In the genomic region with DNA sequence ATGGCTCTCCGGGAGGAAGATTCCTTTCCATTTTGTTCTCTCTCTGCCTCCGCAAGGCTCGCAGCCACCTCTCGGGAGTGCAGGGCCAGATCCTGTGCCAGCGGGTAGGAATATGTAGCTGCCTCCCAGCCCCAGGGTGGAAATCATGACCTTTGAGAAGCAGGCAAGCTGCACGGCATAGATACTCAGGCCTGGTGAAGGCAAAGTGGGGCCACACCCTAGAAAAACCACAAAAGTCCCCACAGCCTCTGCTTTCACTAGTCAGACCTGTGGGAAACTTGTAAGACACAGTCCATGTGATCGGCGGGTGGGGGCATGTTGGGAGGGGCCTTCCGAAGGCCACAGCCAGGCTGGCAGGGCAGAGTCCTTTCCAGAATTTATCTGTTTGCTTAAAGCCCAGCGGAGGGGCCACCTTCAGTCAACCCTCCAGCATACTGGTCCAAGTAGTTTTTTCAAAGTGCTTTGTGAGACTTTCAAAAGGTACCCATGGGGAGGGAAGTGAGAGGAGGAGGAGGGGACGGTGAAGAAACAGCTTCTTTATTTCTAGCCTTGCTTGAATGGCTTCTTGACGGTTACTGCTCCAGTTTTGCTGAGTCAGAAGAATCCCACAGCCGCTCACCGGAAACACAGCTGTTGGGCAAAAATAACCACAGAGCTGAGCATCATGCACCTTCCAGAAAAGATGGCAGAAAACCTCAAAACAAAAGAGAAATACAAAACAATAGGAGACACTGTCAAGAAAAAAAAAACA, we compare ENCODE assay signal across 8 cellular contexts. TPM values are rescaled to one million over a fixed set of nuclear protein-coding genes. Genes with fewer than 3 reads are reported as not detected.
A peak's percentile ranks its signal among the peaks of the same experiment; 100 is the strongest.
DNase-seq lines count a peak whose midpoint lies in the region; ATAC-seq and TF ChIP-seq lines count a peak whose summit lies in the region.

A gene (plus strand): TSS at position 52 of the 751 bp plus-strand sequence. CDS start 16,562 bp downstream, outside the sequence.

- peak within 1 kb of the TSS; percentile 46 for H3K4me3 ChIP-seq in OCI-LY1 (ENCODE audit: low read depth, low read length, poor library complexity, severe bottlenecking)
- no peak within 1 kb of the TSS for H3K4me3 ChIP-seq in fibroblast of the aortic adventitia (ENCODE audit: low read depth, low read length)
- H3K4me3 ChIP-seq in suprapubic skin: peak within 1 kb of the TSS; percentile 19

- H3K9me3 ChIP-seq in OCI-LY1 (ENCODE audit: low read length): 0 out of 2 replicates have a peak, but pooled peaks cover 2% of the 10 kb centered on the region
- no peaks in the 10 kb centered on the region for H3K9me3 ChIP-seq in suprapubic skin

- TF ChIP-seq CTCF in OCI-LY1 (IDR thresholded peaks at IDR 0.05; ENCODE audit: low read length) (no peak), fibroblast of the aortic adventitia (IDR thresholded peaks at IDR 0.05; ENCODE audit: insufficient read depth, low read length) (no peak), suprapubic skin (IDR thresholded peaks at IDR 0.05) (no peak)

- H4K20me1 ChIP-seq in OCI-LY1 (ENCODE audit: insufficient read depth, low read length): no peaks in the 10 kb centered on the region

- H2AFZ ChIP-seq in OCI-LY1 (ENCODE audit: low read length): peak within 1 kb of the TSS; percentile 3; the same call in 1 of the 2 replicates

- H3F3A ChIP-seq in OCI-LY1 (ENCODE audit: insufficient read depth, low read length): no peaks in the 10 kb centered on the region; the same call in 1 of the 2 replicates

- no peaks in the 10 kb centered on the region for H3K36me3 ChIP-seq in OCI-LY1 (ENCODE audit: insufficient read depth, low read length)
- no peaks in the 10 kb centered on the region for H3K36me3 ChIP-seq in suprapubic skin

- peaks cover 24% of the 10 kb centered on the region for H3K4me1 ChIP-seq in OCI-LY1 (ENCODE audit: insufficient read depth, low read length, severe bottlenecking)
- H3K4me1 ChIP-seq in suprapubic skin: peaks cover 21% of the 10 kb centered on the region

- peak within 1 kb of the TSS; percentile 81 for H3K4me2 ChIP-seq in OCI-LY1 (ENCODE audit: low read length)

- H3K27ac ChIP-seq in OCI-LY1 (ENCODE audit: low read depth, low read length, poor library complexity, severe bottlenecking) (peak within 1 kb of the TSS; percentile 96), suprapubic skin (peak within 1 kb of the TSS; percentile 88)

- ATAC-seq in GM18502 (IDR thresholded peaks at IDR 0.05; ENCODE audit: poor library complexity, unreplicated experiment) (peak; percentile 80), HG02840 (IDR thresholded peaks at IDR 0.05; ENCODE audit: low FRiP score, unreplicated experiment) (peak; percentile 79)

- no peaks in the 10 kb centered on the region for H3K79me2 ChIP-seq in OCI-LY1 (ENCODE audit: insufficient read depth, low read length)

- no peak for TF ChIP-seq POLR2A in suprapubic skin (IDR thresholded peaks at IDR 0.05)

- H3K27me3 ChIP-seq in OCI-LY1 (ENCODE audit: insufficient read depth, low read length): no peaks in the 10 kb centered on the region; the same call in 1 of the 2 replicates
- no peaks in the 10 kb centered on the region for H3K27me3 ChIP-seq in suprapubic skin

- H3K27ac Mint-ChIP-seq in activated T-cell treated with anti-CD3 and anti-CD28 coated beads, Interleukin-2, amount 50 U/mL, for 24 hours: peak within 1 kb of the TSS; percentile 94

- TF ChIP-seq EP300 in suprapubic skin (IDR thresholded peaks at IDR 0.05): no peak

- peaks cover 1% of the 10 kb centered on the region for H3K36me3 Mint-ChIP-seq in activated T-cell treated with anti-CD3 and anti-CD28 coated beads, Interleukin-2, amount 50 U/mL, for 24 hours (ENCODE audit: low read depth)

- no peaks in the 10 kb centered on the region for H3K9me2 ChIP-seq in OCI-LY1 (ENCODE audit: low read depth, low read length)

- H3K4me3 Mint-ChIP-seq in activated T-cell treated with anti-CD3 and anti-CD28 coated beads, Interleukin-2, amount 50 U/mL, for 24 hours: peak within 1 kb of the TSS; percentile 73

- H3K27me3 Mint-ChIP-seq in activated T-cell treated with anti-CD3 and anti-CD28 coated beads, Interleukin-2, amount 50 U/mL, for 24 hours: no peaks in the 10 kb centered on the region

- H3K9me3 Mint-ChIP-seq in activated T-cell treated with anti-CD3 and anti-CD28 coated beads, Interleukin-2, amount 50 U/mL, for 24 hours: peaks cover 7% of the 10 kb centered on the region

- peaks cover 42% of the 10 kb centered on the region for H3K4me1 Mint-ChIP-seq in activated T-cell treated with anti-CD3 and anti-CD28 coated beads, Interleukin-2, amount 50 U/mL, for 24 hours (ENCODE audit: low read depth)

- H3K9ac ChIP-seq in OCI-LY1 (ENCODE audit: low read length): peak within 1 kb of the TSS; percentile 55

- 10% methylated on average over 14 of the region's 14 CpGs for WGBS in suprapubic skin

- peak; percentile 74 for DNase-seq in activated T-cell treated with anti-CD3 and anti-CD28 coated beads, Interleukin-2, amount 50 U/mL, for 24 hours
- peak; percentile 64 for DNase-seq in fibroblast of the aortic adventitia (ENCODE audit: low read depth)
- DNase-seq in non-pigmented ciliary epithelial cell (ENCODE audit: low read depth): peak; percentile 37
- peak; percentile 74 to 85 for DNase-seq in suprapubic skin (ENCODE audit: low spot score in 2 of 2)
- DNase-seq in NCI-H2171 treated with DMSO at 0.1 percent for 48 hours (lab: John Stamatoyannopoulos, UW): no peak

RNA-seq across cellular contexts. Expression of the gene that starts here (rescaled TPM):
- not detected in 2 replicates for total RNA-seq in fibroblast of the aortic adventitia (ENCODE audit: low replicate concordance)
- 10 to 100 TPM in 1 of 4 donors, 1 to 10 TPM in 2, not detected in 1; 3.5 to 13.9 (median 5.6) TPM for total RNA-seq in suprapubic skin

Comparison
In these comparisons a context has a peak if more than half of its experiments do, and no peak if none do; other contexts are left out.
1. Peak in DNase-seq in fibroblast of the aortic adventitia; RNA of the gene not detected or under 1 TPM.